In genomic region chr14:20412876-20413784, GRCh38 we compare ENCODE assay signal across 8 cellular contexts. TPM values are rescaled to one million over a fixed set of nuclear protein-coding genes. Genes with fewer than 3 reads are reported as not detected.
DNase-seq lines count a peak whose midpoint lies in the region; ATAC-seq and TF ChIP-seq lines count a peak whose summit lies in the region.

TEP1 (minus strand) TSS chr14:20413501; CDS start chr14:20408439, 5,062 bp downstream.

- peaks cover 6% of the 10 kb centered on the region for H3K27me3 Mint-ChIP-seq in GM23338 (ENCODE audit: insufficient read depth, low read depth, poor library complexity)
- no peaks in the 10 kb centered on the region for H3K27me3 Mint-ChIP-seq in nephron (ENCODE audit: low read depth)

- H2AFZ ChIP-seq in DND-41 (ENCODE audit: low read depth, low read length) (peak within 1 kb of the TSS; percentile 97), GM23338 (peak within 1 kb of the TSS; percentile 100)

- H3K4me2 ChIP-seq in DND-41 (ENCODE audit: insufficient read depth, low read length) (peak within 1 kb of the TSS; percentile 84), GM23338 (peak within 1 kb of the TSS; percentile 97)

- H3K27me3 ChIP-seq in DND-41 (ENCODE audit: insufficient read depth, low read length, poor library complexity) (no peaks in the 10 kb centered on the region), GM23338 (ENCODE audit: insufficient read depth) (peaks cover 7% of the 10 kb centered on the region; the same call in 1 of the 2 replicates)

- H3K79me2 ChIP-seq in DND-41 (ENCODE audit: insufficient read depth, low read length), result peaks cover 10% of the 10 kb centered on the region
- H3K79me2 ChIP-seq in GM23338 (replicated peaks; ENCODE audit: insufficient read depth), result peaks cover 6% of the 10 kb centered on the region; the same call in 1 of the 2 replicates

- peaks cover 3% of the 10 kb centered on the region for H3K36me3 ChIP-seq in DND-41 (ENCODE audit: insufficient read depth, low read length)
- H3K36me3 ChIP-seq in GM23338 (ENCODE audit: insufficient read depth), result no peaks in the 10 kb centered on the region

- no peak within 1 kb of the TSS for H3K27ac Mint-ChIP-seq in GM23338
- peak within 1 kb of the TSS; percentile 82 to 96 (median 86) for H3K27ac Mint-ChIP-seq in nephron

- H3K4me3 ChIP-seq in DND-41 (ENCODE audit: low read depth in 1 of 2, low read length in 2 of 2), result peak within 1 kb of the TSS; percentile 59 to 98
- peak within 1 kb of the TSS; percentile 99 for H3K4me3 ChIP-seq in GM23338

- H3K4me1 Mint-ChIP-seq in GM23338, result peaks cover 18% of the 10 kb centered on the region; the same call in 2 of the 3 replicates
- peaks cover 17% of the 10 kb centered on the region for H3K4me1 Mint-ChIP-seq in nephron

- no peaks in the 10 kb centered on the region for H3K9me3 ChIP-seq in DND-41 (ENCODE audit: insufficient read depth, low read length, severe bottlenecking)

- peak within 1 kb of the TSS; percentile 90 for H3K27ac ChIP-seq in DND-41 (ENCODE audit: low read length)
- peak within 1 kb of the TSS; percentile 90 for H3K27ac ChIP-seq in GM23338 (ENCODE audit: low read depth)

- ATAC-seq in DND-41 (ENCODE audit: insufficient read depth, low read depth) (peak; percentile 89), GM23338 (peak; percentile 91)

- no peaks in the 10 kb centered on the region for H3K9me2 ChIP-seq in GM23338 (ENCODE audit: insufficient read depth)

- peaks cover 4% of the 10 kb centered on the region; the same call in 1 of the 2 replicates for H3F3A ChIP-seq in GM23338 (replicated peaks; ENCODE audit: low read depth)

- H4K20me1 ChIP-seq in DND-41 (ENCODE audit: insufficient read depth, low read length) (no peaks in the 10 kb centered on the region), GM23338 (replicated peaks; ENCODE audit: insufficient read depth) (no peaks in the 10 kb centered on the region)

- peaks cover 38% of the 10 kb centered on the region for H3K4me1 ChIP-seq in DND-41 (ENCODE audit: insufficient read depth, low read length)
- H3K4me1 ChIP-seq in GM23338 (ENCODE audit: insufficient read depth), result peaks cover 17% of the 10 kb centered on the region

- TF ChIP-seq CTCF in DND-41 (IDR thresholded peaks at IDR 0.05; ENCODE audit: borderline replicate concordance, extremely low read depth, low read length, poor library complexity, severe bottlenecking), result no peak
- TF ChIP-seq CTCF in GM23338 (conservative IDR thresholded peaks at IDR 0.05; ENCODE audit: low read depth in 2 of 2), result no peak
- no peak for TF ChIP-seq CTCF in nephron (IDR thresholded peaks at IDR 0.05; ENCODE audit: unreplicated experiment in 3 of 3)

- peak; percentile 83 for DNase-seq in DND-41
- DNase-seq in GM23338 (ENCODE audit: low spot score), result peak; percentile 93
- peak; percentile 84 for DNase-seq in M059J (ENCODE audit: low read depth)
- DNase-seq in SHP77 treated with DMSO at 0.1 percent for 48 hours (lab: John Stamatoyannopoulos, UW), result peak; percentile 74
- peak; percentile 92 for DNase-seq in activated effector memory CD4-positive, alpha-beta T cell treated with anti-CD3 and anti-CD28 coated beads, Interleukin-2, amount 50 U/mL, for 16 hours
- DNase-seq in fibroblast of the conjunctiva (ENCODE audit: low read depth), result peak; percentile 63
- DNase-seq in stimulated activated naive CD4-positive, alpha-beta T cell treated with Interleukin-2 at 50 U/mL for 16 hours (lab: John Stamatoyannopoulos, UW), result peak; percentile 73

- H3K4me3 Mint-ChIP-seq in GM23338 (peak within 1 kb of the TSS; percentile 93), nephron (peak within 1 kb of the TSS; percentile 86 to 94 (median 93))

- H3K9me3 Mint-ChIP-seq in GM23338 (no peaks in the 10 kb centered on the region; the same call in 1 of the 3 replicates), nephron (no peaks in the 10 kb centered on the region)

- peak within 1 kb of the TSS; percentile 84 for H3K9ac ChIP-seq in DND-41 (ENCODE audit: low read depth, low read length)

- peaks cover under 1% of the 10 kb centered on the region; the same call in 1 of the 3 replicates for H3K36me3 Mint-ChIP-seq in GM23338 (ENCODE audit: low read depth)
- H3K36me3 Mint-ChIP-seq in nephron (ENCODE audit: low read depth), result no peaks in the 10 kb centered on the region

TF ChIP-seq in GM23338, 12 proteins besides CTCF, POLR2A, EP300 and RAD21:
- no peak for TF ChIP-seq ZNF331 (CRISPR knock-in tag; IDR thresholded peaks at IDR 0.05; ENCODE audit: low read depth)
- TF ChIP-seq POLR2AphosphoS5 (IDR thresholded peaks at IDR 0.05; ENCODE audit: low read depth), result peak; percentile 50

RNA-seq across cellular contexts. Expression of gene TEP1, which starts in this region (rescaled TPM):
- 8.5 and 12.9 TPM in 2 replicates for total RNA-seq in GM23338 (2014; rRNA removed; shearing (Covaris generic))
- 3.0 and 3.2 TPM in 2 replicates for polyA plus RNA-seq in GM23338 (2016; fragmentation: Nextera tagmentation; extraction: Ambion mirVana)
- 14.3 and 16.8 TPM in 2 replicates for total RNA-seq in M059J (2014; rRNA removed; shearing (Covaris generic))

Comparison
In these comparisons a context has a peak if more than half of its experiments do, and no peak if none do; other contexts are left out.
1. Peak in every context shown above with its lines: DNase-seq, ATAC-seq, H3K4me3 ChIP-seq and H3K27ac ChIP-seq.